Comparison of ENCODE assay signal across 37 cellular contexts in the genomic region with DNA sequence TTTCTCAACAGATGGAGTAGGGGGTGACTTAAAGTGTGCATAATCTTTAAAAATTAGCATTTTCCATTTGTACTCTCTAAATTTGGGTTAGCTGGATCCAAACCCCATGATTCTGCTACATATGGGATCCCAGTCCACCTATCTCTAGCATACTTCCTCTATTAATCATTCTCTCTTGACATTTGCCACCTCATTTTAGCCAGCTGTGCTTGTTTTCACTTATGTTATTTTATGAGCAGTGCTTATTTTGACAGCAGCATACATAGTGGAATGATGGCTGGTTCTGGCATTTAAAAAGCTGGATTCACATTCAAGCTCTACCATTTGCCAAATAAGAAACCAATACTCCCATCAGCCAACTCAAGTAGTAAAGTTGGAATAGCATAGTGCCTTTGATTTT. TPM values are rescaled to one million over a fixed set of nuclear protein-coding genes. Genes with fewer than 3 reads are reported as not detected.
"Had no signal": no experiment of that assay in that cellular context is flagged by ENCODE, and none has a peak within 500 bp of the region (broad histone marks: within the 10 kb centered on the region; RNA-seq: fewer than 3 reads in every experiment).

No MANE protein-coding gene starts in this region.

- H3K9ac ChIP-seq: KMS-11 had no signal

- DNase-seq: Karpas-422, Kasumi-1, KG1, MG63, MM.1S, MV-4-11, NCI-H1048, NCI-H1092, NCI-H1092 treated with DMSO at 0.1 percent for 48 hours, NCI-H1105, NCI-H1105 treated with DMSO at 0.1 percent for 48 hours, NCI-H1417, NCI-H1417 treated with DMSO at 0.1 percent for 48 hours, NCI-H1436, NCI-H1436 treated with DMSO at 0.1 percent for 48 hours, NCI-H146, NCI-H1694, NCI-H1694 treated with DMSO at 0.1 percent for 48 hours, NCI-H187, NCI-H187 treated with DMSO at 0.1 percent for 48 hours, NCI-H1930, NCI-H2029 treated with DMSO at 0.1 percent for 48 hours, NCI-H2081, NCI-H2081 treated with DMSO at 0.1 percent for 48 hours, NCI-H2107, NCI-H2171, NCI-H2171 treated with DMSO at 0.1 percent for 48 hours, NCI-H2227 treated with DMSO at 0.1 percent for 48 hours, NCI-H226, NCI-H345, NCI-H446, NCI-H446 treated with DMSO at 0.1 percent for 48 hours, NCI-H510A, NCI-H510A treated with DMSO at 0.1 percent for 48 hours had no signal

- H3K27me3 ChIP-seq: MG63 had no signal

- H3K36me3 ChIP-seq: MG63 had no signal

- H3K4me2 ChIP-seq: KMS-11 had no signal

- H3K27ac ChIP-seq: KMS-11 had no signal

- H3K4me3 ChIP-seq: MG63 had no signal

RNA-seq across cellular contexts. Expression of a gene that starts 39.5 kb away (rescaled TPM):
- total RNA-seq: MCF 10A, NCI-H460 had no signal
